Comparison of ENCODE assay signal across 27 cellular contexts in the genomic region with DNA sequence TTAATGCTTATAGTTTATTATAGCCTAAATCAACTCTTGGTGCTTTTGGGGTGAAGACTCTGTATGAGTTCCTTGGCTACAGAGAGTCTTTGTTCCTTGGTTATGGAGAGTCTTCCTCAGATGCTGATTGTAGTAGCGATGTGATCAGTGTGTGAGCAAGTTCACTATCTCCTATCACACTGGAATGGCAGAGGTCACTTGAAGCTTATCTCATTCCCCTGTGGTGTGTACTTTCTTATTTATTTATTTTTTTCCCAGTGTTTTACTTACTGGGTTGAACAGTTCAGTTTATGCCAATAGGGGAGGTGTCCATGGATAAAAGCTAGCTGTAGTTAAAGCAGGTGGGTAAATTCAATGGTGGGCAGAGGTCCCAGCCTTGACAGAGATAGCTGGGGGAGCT. TPM values are rescaled to one million over a fixed set of nuclear protein-coding genes. Genes with fewer than 3 reads are reported as not detected.
"Had no signal": no experiment of that assay in that cellular context is flagged by ENCODE, and none has a peak within 500 bp of the region (broad histone marks: within the 10 kb centered on the region; RNA-seq: fewer than 3 reads in every experiment).

No MANE protein-coding gene starts in this region.

- H3K4me3 ChIP-seq: stomach, suprapubic skin, testis, thoracic aorta, thyroid gland, tibial artery, tibial nerve, transverse colon, upper lobe of left lung, upper lobe of right lung, uterus, vagina had no signal

- H3K36me3 ChIP-seq: stomach, suprapubic skin, thoracic aorta, thyroid gland, transverse colon, upper lobe of left lung, upper lobe of right lung, uterus, vagina had no signal

- DNase-seq: stimulated activated CD4-positive, alpha-beta T cell treated with anti-CD3 and anti-CD28 coated beads, Interleukin-2, amount 100 ng/mL, for 48 hours; stimulated activated CD4-positive, alpha-beta T cell treated with anti-CD3 and anti-CD28 coated beads, Interleukin-4, amount 100 ng/mL, for 1 hour; stimulated activated CD4-positive, alpha-beta T cell treated with anti-CD3 and anti-CD28 coated beads, Interleukin-4, amount 100 ng/mL, for 24 hours; stimulated activated CD4-positive, alpha-beta T cell treated with anti-CD3 and anti-CD28 coated beads, Interleukin-4, amount 100 ng/mL, for 4 hours; stimulated activated CD8-positive, alpha-beta memory T cell treated with anti-CD3 and anti-CD28 coated beads, Interleukin-4, amount 100 ng/mL, for 48 hours; stimulated activated naive B cell treated with anti-CD40 and anti-IgM and Interleukin-4, amounts not matched to agents 10 μg/mL and 1 μg/mL and 100 μg/mL, for 72 hours; stimulated activated naive CD4-positive, alpha-beta T cell; stimulated activated naive CD4-positive, alpha-beta T cell treated with Interleukin-2 at 50 U/mL for 16 hours; stimulated activated naive CD8-positive, alpha-beta T cell treated with anti-CD3 and anti-CD28 coated beads, Interleukin-15, amount 100 ng/mL, for 72 hours; stimulated activated naive CD8-positive, alpha-beta T cell treated with anti-CD3 and anti-CD28 coated beads, Interleukin-15, Interleukin-2, amounts not matched to agents 100 U/mL and 50 U/mL, for 24 hours; stomach; substantia nigra; testis; thyroid gland; tibial artery; transverse colon; trophoblast cell; upper lobe of left lung; upper lobe of right lung; uterus had no signal

- ATAC-seq: stimulated activated effector memory CD8-positive, alpha-beta T cell treated with anti-CD3 and anti-CD28 coated beads, Interleukin-12 subunit alpha, Interleukin-12 subunit beta, amount 100 ng/mL, for 72 hours; stimulated activated memory B cell treated with anti-CD40 and anti-IgM and Interleukin-4, amounts not matched to agents 10 μg/mL and 1 μg/mL and 100 μg/mL, for 72 hours; stimulated activated naive B cell treated with anti-CD40 and anti-IgM and Interleukin-4, amounts not matched to agents 10 μg/mL and 1 μg/mL and 100 μg/mL, for 72 hours; stimulated activated naive CD8-positive, alpha-beta T cell treated with anti-CD3 and anti-CD28 coated beads, Interleukin-15, amount 100 ng/mL, for 72 hours; stimulated activated naive CD8-positive, alpha-beta T cell treated with anti-CD3 and anti-CD28 coated beads, Interleukin-15, Interleukin-2, amounts not matched to agents 100 U/mL and 50 U/mL, for 24 hours; upper lobe of right lung had no signal

- FAIRE-seq: urothelium cell line had no signal

- H3K9me3 ChIP-seq: testis, thyroid gland, uterus, vagina had no signal

- H3K4me1 ChIP-seq: stomach, suprapubic skin, testis, thyroid gland, tibial artery, tibial nerve, upper lobe of left lung, upper lobe of right lung, uterus, vagina had no signal

- H3K27me3 ChIP-seq: stomach, suprapubic skin, testis, thyroid gland, tibial artery, tibial nerve, transverse colon, upper lobe of left lung, upper lobe of right lung, uterus, vagina had no signal

- H3K27ac ChIP-seq: stomach, suprapubic skin, testis, thoracic aorta, thyroid gland, tibial artery, tibial nerve, transverse colon, upper lobe of left lung, upper lobe of right lung, uterus, vagina had no signal

RNA-seq across cellular contexts. Expression of gene MAB21L3, which starts 20.1 kb away (rescaled TPM):
- total RNA-seq: thoracic aorta, uterus had no signal
